Comparison of ENCODE assay signal across 28 cellular contexts in genomic region chr7:155864271-155864985, GRCh38. TPM values are rescaled to one million over a fixed set of nuclear protein-coding genes. Genes with fewer than 3 reads are reported as not detected.
"Had no signal": no experiment of that assay in that cellular context is flagged by ENCODE, and none has a peak within 500 bp of the region (broad histone marks: within the 10 kb centered on the region; RNA-seq: fewer than 3 reads in every experiment).

No MANE protein-coding gene starts in this region.

- H3K4me3 Mint-ChIP-seq: activated naive CD4-positive, alpha-beta T cell treated with anti-CD3 and anti-CD28 coated beads, Interleukin-2, amount 10 ng/mL, durations not matched to agents 7 days and 5 days; activated naive CD8-positive, alpha-beta T cell treated with anti-CD3 and anti-CD28 coated beads, Interleukin-2, amount 10 ng/mL, durations not matched to agents 7 days and 5 days; activated T-cell treated with anti-CD3 and anti-CD28 coated beads, Interleukin-2, amount 50 U/mL, for 72 hours; brain; nephron; stimulated activated naive B cell treated with anti-CD40 and anti-IgM and Interleukin-4, amounts not matched to agents 10 μg/mL and 1 μg/mL and 100 μg/mL, for 72 hours; T-cell had no signal

- H3K4me1 ChIP-seq: ascending aorta, foreskin keratinocyte, psoas muscle, sigmoid colon, uterus had no signal

- H3K36me3 Mint-ChIP-seq: activated naive CD4-positive, alpha-beta T cell treated with anti-CD3 and anti-CD28 coated beads, Interleukin-2, amount 10 ng/mL, durations not matched to agents 7 days and 5 days; activated naive CD8-positive, alpha-beta T cell treated with anti-CD3 and anti-CD28 coated beads, Interleukin-2, amount 10 ng/mL, durations not matched to agents 7 days and 5 days; brain; stimulated activated naive B cell treated with anti-CD40 and anti-IgM and Interleukin-4, amounts not matched to agents 10 μg/mL and 1 μg/mL and 100 μg/mL, for 72 hours; T-cell had no signal

- H3K9me3 ChIP-seq: ascending aorta, heart right ventricle, neutrophil, pancreas, psoas muscle, sigmoid colon, transverse colon, uterus had no signal

- H3K27me3 Mint-ChIP-seq: activated naive CD8-positive, alpha-beta T cell treated with anti-CD3 and anti-CD28 coated beads, Interleukin-2, amount 10 ng/mL, durations not matched to agents 7 days and 5 days had no signal

- H3K27me3 ChIP-seq: ascending aorta, cardiac muscle cell, foreskin keratinocyte, pancreas, uterus had no signal

- H3K27ac ChIP-seq: ascending aorta, cardiac muscle cell, foreskin keratinocyte, heart right ventricle, neutrophil, pancreas, psoas muscle, sigmoid colon, transverse colon, uterus had no signal

- H3K9me3 Mint-ChIP-seq: activated naive CD4-positive, alpha-beta T cell treated with anti-CD3 and anti-CD28 coated beads, Interleukin-2, amount 10 ng/mL, durations not matched to agents 7 days and 5 days; activated T-cell treated with anti-CD3 and anti-CD28 coated beads, Interleukin-2, amount 50 U/mL, for 72 hours; brain; stimulated activated naive B cell treated with anti-CD40 and anti-IgM and Interleukin-4, amounts not matched to agents 10 μg/mL and 1 μg/mL and 100 μg/mL, for 72 hours; T-cell had no signal

- ATAC-seq: activated T-cell treated with anti-CD3 and anti-CD28 coated beads, Interleukin-2, amount 50 U/mL, for 72 hours; esophagus mucosa; foreskin keratinocyte; heart right ventricle; pancreas; psoas muscle; stimulated activated naive B cell treated with anti-CD40 and anti-IgM and Interleukin-4, amounts not matched to agents 10 μg/mL and 1 μg/mL and 100 μg/mL, for 72 hours; T-cell had no signal

- H3K36me3 ChIP-seq: ascending aorta, cardiac muscle cell, heart right ventricle, neutrophil, pancreas, sigmoid colon, transverse colon, uterus had no signal

- H3K4me3 ChIP-seq: ascending aorta, cardiac muscle cell, heart right ventricle, lung, pancreas, psoas muscle, sigmoid colon, transverse colon, uterus had no signal

- DNase-seq: activated CD4-positive, alpha-beta T cell treated with anti-CD3 and anti-CD28 coated beads for 4 hours; activated CD4-positive, alpha-beta T cell treated with anti-CD3 and anti-CD28 coated beads, Interleukin-2, amount 50 U/mL, for 4 hours; activated CD4-positive, CD25-positive, alpha-beta regulatory T cell; activated naive CD4-positive, alpha-beta T cell treated with anti-CD3 and anti-CD28 coated beads, Interleukin-2, amount 10 ng/mL, durations not matched to agents 7 days and 5 days; activated naive CD8-positive, alpha-beta T cell treated with anti-CD3 and anti-CD28 coated beads, Interleukin-2, amount 10 ng/mL, durations not matched to agents 7 days and 5 days; activated T-cell treated with anti-CD3 and anti-CD28 coated beads for 4 hours; activated T-cell treated with anti-CD3 and anti-CD28 coated beads, Interleukin-2, amount 50 U/mL, for 72 hours; cerebellar nuclear complex; cortex of kidney; foreskin keratinocyte; heart right ventricle; mesendoderm; small intestine; stimulated activated CD4-positive, alpha-beta T cell treated with anti-CD3 and anti-CD28 coated beads, Interleukin-2, amount 100 ng/mL, for 24 hours; stimulated activated naive B cell treated with anti-CD40 and anti-IgM and Interleukin-4, amounts not matched to agents 10 μg/mL and 1 μg/mL and 100 μg/mL, for 72 hours; transverse colon; uterus had no signal

- H3K27ac Mint-ChIP-seq: activated naive CD4-positive, alpha-beta T cell treated with anti-CD3 and anti-CD28 coated beads, Interleukin-2, amount 10 ng/mL, durations not matched to agents 7 days and 5 days; activated naive CD8-positive, alpha-beta T cell treated with anti-CD3 and anti-CD28 coated beads, Interleukin-2, amount 10 ng/mL, durations not matched to agents 7 days and 5 days; activated T-cell treated with anti-CD3 and anti-CD28 coated beads, Interleukin-2, amount 50 U/mL, for 72 hours; brain; nephron; stimulated activated naive B cell treated with anti-CD40 and anti-IgM and Interleukin-4, amounts not matched to agents 10 μg/mL and 1 μg/mL and 100 μg/mL, for 72 hours; T-cell had no signal

- H3K4me1 Mint-ChIP-seq: activated naive CD4-positive, alpha-beta T cell treated with anti-CD3 and anti-CD28 coated beads, Interleukin-2, amount 10 ng/mL, durations not matched to agents 7 days and 5 days; activated naive CD8-positive, alpha-beta T cell treated with anti-CD3 and anti-CD28 coated beads, Interleukin-2, amount 10 ng/mL, durations not matched to agents 7 days and 5 days; stimulated activated naive B cell treated with anti-CD40 and anti-IgM and Interleukin-4, amounts not matched to agents 10 μg/mL and 1 μg/mL and 100 μg/mL, for 72 hours; T-cell had no signal

RNA-seq across cellular contexts. Expression of gene SHH, which starts 52.2 kb away (rescaled TPM):
- total RNA-seq: activated naive CD8-positive, alpha-beta T cell treated with anti-CD3 and anti-CD28 coated beads, Interleukin-2, amount 10 ng/mL, durations not matched to agents 7 days and 5 days; cardiac muscle cell; esophagus mucosa; heart right ventricle; psoas muscle; sigmoid colon had no signal
